29 cellular contexts compared by ENCODE assay signal in the genomic region with DNA sequence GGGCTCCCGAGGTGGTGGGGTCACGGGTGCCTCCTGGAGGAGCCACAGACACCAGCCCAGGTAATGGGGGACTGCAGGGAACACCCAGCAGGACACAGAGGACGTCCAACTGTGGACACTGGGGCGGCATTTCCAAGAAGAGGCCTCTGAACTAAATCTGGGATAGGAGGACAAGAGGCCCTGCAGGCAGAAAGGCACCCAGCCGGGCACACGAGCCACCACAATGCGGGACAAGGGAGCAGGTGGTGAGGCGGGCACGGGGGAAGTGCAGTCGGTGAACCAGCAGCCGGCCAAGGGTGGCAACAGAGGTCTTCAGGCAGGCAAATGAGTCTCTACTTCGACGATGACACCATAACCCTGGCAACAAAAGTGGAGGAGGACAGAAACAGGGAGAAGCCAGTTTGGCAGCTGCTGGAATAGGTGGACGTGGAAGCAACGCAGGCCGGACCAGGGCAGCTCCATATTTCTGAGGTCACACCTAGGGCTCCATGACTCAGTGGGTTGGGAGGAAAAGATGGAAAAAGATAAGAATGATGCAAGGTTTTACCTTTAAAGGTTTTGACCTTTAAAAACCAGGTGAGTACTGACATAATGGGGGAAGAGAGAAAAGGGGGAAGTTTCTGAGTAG. TPM values are rescaled to one million over a fixed set of nuclear protein-coding genes. Genes with fewer than 3 reads are reported as not detected.
"Had no signal": no experiment of that assay in that cellular context is flagged by ENCODE, and none has a peak within 500 bp of the region (broad histone marks: within the 10 kb centered on the region; RNA-seq: fewer than 3 reads in every experiment).

No MANE protein-coding gene starts in this region.

- H3K27me3 ChIP-seq: right atrium auricular region, sigmoid colon, testis, upper lobe of left lung had no signal

- H3K4me3 ChIP-seq: coronary artery, esophagus squamous epithelium, heart right ventricle, lower lobe of right lung, prostate gland, right atrium auricular region, sigmoid colon, testis, tibial artery, upper lobe of left lung had no signal

- H3K9me3 Mint-ChIP-seq: effector memory CD8-positive, alpha-beta T cell; immature natural killer cell; natural killer cell; stimulated activated effector memory CD8-positive, alpha-beta T cell treated with anti-CD3 and anti-CD28 coated beads, Interleukin-12 subunit alpha, Interleukin-12 subunit beta, amount 100 ng/mL, for 72 hours had no signal

- ATAC-seq: effector memory CD8-positive, alpha-beta T cell; heart right ventricle; left ventricle myocardium superior; lower lobe of right lung; natural killer cell; stimulated activated effector memory CD8-positive, alpha-beta T cell treated with anti-CD3 and anti-CD28 coated beads, Interleukin-12 subunit alpha, Interleukin-12 subunit beta, amount 100 ng/mL, for 72 hours; stimulated activated naive CD8-positive, alpha-beta T cell treated with anti-CD3 and anti-CD28 coated beads, Interleukin-15, Interleukin-2, amounts not matched to agents 100 U/mL and 50 U/mL, for 24 hours had no signal

- H3K36me3 ChIP-seq: esophagus squamous epithelium, heart right ventricle, lower lobe of right lung, neutrophil, prostate gland, right atrium auricular region, sigmoid colon, tibial artery, upper lobe of left lung had no signal

- H3K27ac ChIP-seq: coronary artery, esophagus squamous epithelium, heart right ventricle, lower lobe of right lung, neutrophil, prostate gland, right atrium auricular region, sigmoid colon, testis, tibial artery, upper lobe of left lung had no signal

- H3K27ac Mint-ChIP-seq: effector memory CD8-positive, alpha-beta T cell; immature natural killer cell; natural killer cell; stimulated activated effector memory CD8-positive, alpha-beta T cell treated with anti-CD3 and anti-CD28 coated beads, Interleukin-12 subunit alpha, Interleukin-12 subunit beta, amount 100 ng/mL, for 72 hours had no signal

- H3K36me3 Mint-ChIP-seq: immature natural killer cell; natural killer cell; stimulated activated effector memory CD8-positive, alpha-beta T cell treated with anti-CD3 and anti-CD28 coated beads, Interleukin-12 subunit alpha, Interleukin-12 subunit beta, amount 100 ng/mL, for 72 hours had no signal

- H3K9me3 ChIP-seq: esophagus squamous epithelium, heart right ventricle, lower lobe of right lung, neutrophil, prostate gland, right atrium auricular region, sigmoid colon, testis, tibial artery, upper lobe of left lung had no signal

- DNase-seq: effector memory CD8-positive, alpha-beta T cell; erythroblast; esophagus squamous epithelium; glutamatergic neuron; heart right ventricle; hypothalamus; immature natural killer cell; islet precursor cell; left ventricle myocardium superior; lower lobe of right lung; natural killer cell; sigmoid colon; stimulated activated CD4-positive, alpha-beta T cell treated with anti-CD3 and anti-CD28 coated beads, Interleukin-2, amount 100 ng/mL, for 24 hours; stimulated activated CD4-positive, alpha-beta T cell treated with anti-CD3 and anti-CD28 coated beads, Interleukin-4, amount 100 ng/mL, for 24 hours; stimulated activated naive CD8-positive, alpha-beta T cell treated with anti-CD3 and anti-CD28 coated beads, Interleukin-15, Interleukin-2, amounts not matched to agents 100 U/mL and 50 U/mL, for 24 hours; substantia nigra; testis; tibial artery had no signal

- H3K4me3 Mint-ChIP-seq: effector memory CD8-positive, alpha-beta T cell; immature natural killer cell; natural killer cell; stimulated activated effector memory CD8-positive, alpha-beta T cell treated with anti-CD3 and anti-CD28 coated beads, Interleukin-12 subunit alpha, Interleukin-12 subunit beta, amount 100 ng/mL, for 72 hours had no signal

- H3K4me1 ChIP-seq: testis had no signal

RNA-seq across cellular contexts. Expression of gene GALNTL5, which starts 26.1 kb away (rescaled TPM):
- total RNA-seq: dermis microvascular lymphatic vessel endothelial cell, esophagus squamous epithelium, left ventricle myocardium superior, lower lobe of right lung, mononuclear cell, natural killer cell, omental fat pad, right atrium auricular region, sigmoid colon, skeletal muscle tissue, upper lobe of left lung had no signal
- polyA plus RNA-seq: heart right ventricle, immature natural killer cell, neural cell, sigmoid colon had no signal
